In the genomic region with DNA sequence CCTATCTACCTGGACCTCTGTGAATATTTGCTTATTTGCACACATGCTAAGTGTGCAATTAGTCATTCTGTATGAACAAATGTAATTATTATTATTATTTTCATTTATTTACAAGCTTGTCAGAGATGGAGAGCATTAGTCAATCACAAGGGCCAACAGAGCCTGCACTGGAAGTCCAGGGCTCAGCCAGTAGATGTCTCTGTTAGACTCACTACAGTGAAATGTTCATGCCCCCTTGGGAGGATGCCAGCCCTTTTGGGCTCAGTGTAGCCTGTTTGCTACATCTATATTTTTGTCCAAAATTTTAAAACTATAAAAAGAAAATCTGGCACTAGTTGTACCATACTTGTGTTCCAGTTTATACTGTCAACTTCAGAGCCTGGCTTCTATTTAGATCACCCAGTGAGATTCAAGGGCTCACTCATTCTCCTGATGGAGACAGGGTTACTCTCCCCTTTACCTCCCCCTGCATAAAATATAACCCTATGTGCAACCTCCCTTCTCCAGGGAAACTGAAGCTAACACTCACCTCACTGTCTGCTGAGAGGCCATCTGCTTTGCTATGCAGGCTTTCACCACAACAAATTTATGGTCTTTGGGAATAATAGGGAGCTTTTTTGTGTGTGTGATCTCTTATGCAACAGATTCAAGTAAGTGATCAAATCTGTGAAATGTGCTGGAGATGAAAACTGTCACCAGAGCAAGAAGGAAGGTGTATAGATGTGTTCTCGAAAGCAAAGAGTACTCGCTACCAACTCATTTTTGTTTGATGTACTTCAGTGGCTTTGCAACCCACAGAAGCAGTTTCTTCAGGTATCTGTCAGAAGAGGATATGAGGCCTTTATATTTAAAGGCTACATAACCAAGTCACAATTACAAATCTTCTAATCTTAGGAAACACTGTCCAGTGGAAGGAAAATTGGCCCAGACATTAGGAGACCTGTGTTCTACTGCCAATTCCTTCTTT, we compare ENCODE assay signal across 9 cellular contexts.
DNase-seq lines count a peak whose midpoint lies in the region; ATAC-seq and TF ChIP-seq lines count a peak whose summit lies in the region.
"Had no signal": no experiment of that assay in that cellular context is flagged by ENCODE, and none has a peak within 500 bp of the region (broad histone marks: within the 10 kb centered on the region; RNA-seq: fewer than 3 reads in every experiment).

No MANE protein-coding gene starts in this region.

- no peaks in the 10 kb centered on the region for H3K4me1 Mint-ChIP-seq in progenitor cell of endocrine pancreas (ENCODE audit: low read depth)

- H3K27ac ChIP-seq in SU-DHL-6 (ENCODE audit: low read depth, low read length): no peak overlapping the region
- H3K27ac ChIP-seq in foreskin keratinocyte: no peak overlapping the region
- H3K27ac ChIP-seq in sigmoid colon: no peak overlapping the region

- H3K9ac ChIP-seq in SU-DHL-6 (ENCODE audit: low read length): no peak overlapping the region

- H3K9me3 ChIP-seq in SU-DHL-6 (ENCODE audit: insufficient read depth, low read length): no peaks in the 10 kb centered on the region
- no peaks in the 10 kb centered on the region for H3K9me3 ChIP-seq in sigmoid colon

- no peaks in the 10 kb centered on the region for H3K36me3 ChIP-seq in SU-DHL-6 (ENCODE audit: low read length)
- no peaks in the 10 kb centered on the region for H3K36me3 ChIP-seq in sigmoid colon

- no peaks in the 10 kb centered on the region for H3K36me3 Mint-ChIP-seq in progenitor cell of endocrine pancreas (ENCODE audit: insufficient read depth)
- H3K36me3 Mint-ChIP-seq: activated naive CD4-positive, alpha-beta T cell treated with anti-CD3 and anti-CD28 coated beads, Interleukin-2, amount 50 U/mL, for 24 hours had no signal

- no peak overlapping the region for H2AFZ ChIP-seq in SU-DHL-6 (ENCODE audit: low read depth, low read length, severe bottlenecking)

- H3K4me1 ChIP-seq in foreskin keratinocyte (no peaks in the 10 kb centered on the region), sigmoid colon (no peaks in the 10 kb centered on the region)

- ATAC-seq in GM18519 (IDR thresholded peaks at IDR 0.05; ENCODE audit: low FRiP score, unreplicated experiment): peak; percentile 47
- ATAC-seq in foreskin keratinocyte: peak; percentile 62
- no peak for ATAC-seq in HG03571 (IDR thresholded peaks at IDR 0.05; ENCODE audit: unreplicated experiment)

- no peaks in the 10 kb centered on the region for H3F3A ChIP-seq in SU-DHL-6 (ENCODE audit: insufficient read depth)

- no peaks in the 10 kb centered on the region for H4K20me1 ChIP-seq in SU-DHL-6 (ENCODE audit: low read depth, low read length)

- H3K27me3 ChIP-seq in SU-DHL-6 (ENCODE audit: low read length) (no peaks in the 10 kb centered on the region), foreskin keratinocyte (no peaks in the 10 kb centered on the region), sigmoid colon (no peaks in the 10 kb centered on the region)

- WGBS in sigmoid colon, 2 donors: 78 to 92% methylated on average over 2 of the region's 2 CpGs

- H3K27ac Mint-ChIP-seq in progenitor cell of endocrine pancreas: no peak overlapping the region
- H3K27ac Mint-ChIP-seq: activated naive CD4-positive, alpha-beta T cell treated with anti-CD3 and anti-CD28 coated beads, Interleukin-2, amount 50 U/mL, for 24 hours had no signal

- no peak overlapping the region for H3K4me3 Mint-ChIP-seq in progenitor cell of endocrine pancreas (ENCODE audit: low read depth)
- H3K4me3 Mint-ChIP-seq: activated naive CD4-positive, alpha-beta T cell treated with anti-CD3 and anti-CD28 coated beads, Interleukin-2, amount 50 U/mL, for 24 hours had no signal

- H3K4me3 ChIP-seq in SU-DHL-6 (ENCODE audit: insufficient read depth, low read length, poor library complexity, severe bottlenecking) (no peak overlapping the region), sigmoid colon (no peak overlapping the region)

- intact Hi-C loops in sigmoid colon (cut with DNase I): no loop called here

- TF ChIP-seq POLR2A in sigmoid colon (IDR thresholded peaks at IDR 0.05): no peak

- H3K9me2 ChIP-seq in SU-DHL-6 (replicated peaks; ENCODE audit: insufficient read depth, low read length): no peaks in the 10 kb centered on the region

- DNase-seq in AG08396 (ENCODE audit: low spot score) (peak; percentile 9), foreskin keratinocyte (peak in 1 of 2 donors; percentile 34), sigmoid colon (peak; percentile 78), progenitor cell of endocrine pancreas (ENCODE audit: low spot score, unreplicated experiment) (no peak), SHP77 treated with DMSO at 0.1 percent for 48 hours (lab: John Stamatoyannopoulos, UW) (no peak)

- TF ChIP-seq EP300 in sigmoid colon (IDR thresholded peaks at IDR 0.05): no peak

- peaks cover 13% of the 10 kb centered on the region for H3K27me3 Mint-ChIP-seq in progenitor cell of endocrine pancreas
- H3K27me3 Mint-ChIP-seq: activated naive CD4-positive, alpha-beta T cell treated with anti-CD3 and anti-CD28 coated beads, Interleukin-2, amount 50 U/mL, for 24 hours had no signal

- no peak overlapping the region for H3K4me2 ChIP-seq in SU-DHL-6 (ENCODE audit: low read depth, low read length, poor library complexity, severe bottlenecking)

- H3K9me3 Mint-ChIP-seq in progenitor cell of endocrine pancreas (ENCODE audit: low read depth): peaks cover 2% of the 10 kb centered on the region
- H3K9me3 Mint-ChIP-seq: activated naive CD4-positive, alpha-beta T cell treated with anti-CD3 and anti-CD28 coated beads, Interleukin-2, amount 50 U/mL, for 24 hours had no signal

- TF ChIP-seq CTCF in SU-DHL-6 (IDR thresholded peaks at IDR 0.05; ENCODE audit: insufficient read depth, low read length, poor library complexity, severe bottlenecking) (peak; percentile 12), foreskin keratinocyte (conservative IDR thresholded peaks at IDR 0.05) (peak; percentile 64), sigmoid colon (IDR thresholded peaks at IDR 0.05) (no peak), progenitor cell of endocrine pancreas (IDR thresholded peaks at IDR 0.05; ENCODE audit: unreplicated experiment) (no peak)

- no peaks in the 10 kb centered on the region for H3K79me2 ChIP-seq in SU-DHL-6 (ENCODE audit: insufficient read depth, low read length)

Comparison
In these comparisons a context has a peak if more than half of its experiments do, and no peak if none do; other contexts are left out.
1. DNase-seq: peak in AG08396 (single experiment) and sigmoid colon (single experiment); none in progenitor cell of endocrine pancreas (single experiment) and SHP77 treated with DMSO at 0.1 percent for 48 hours (single experiment).
2. CTCF ChIP-seq: peak in SU-DHL-6 (single experiment) and foreskin keratinocyte (single experiment); none in sigmoid colon (0 of 4) and progenitor cell of endocrine pancreas (single experiment).